17 cellular contexts compared by ENCODE assay signal in the genomic region with DNA sequence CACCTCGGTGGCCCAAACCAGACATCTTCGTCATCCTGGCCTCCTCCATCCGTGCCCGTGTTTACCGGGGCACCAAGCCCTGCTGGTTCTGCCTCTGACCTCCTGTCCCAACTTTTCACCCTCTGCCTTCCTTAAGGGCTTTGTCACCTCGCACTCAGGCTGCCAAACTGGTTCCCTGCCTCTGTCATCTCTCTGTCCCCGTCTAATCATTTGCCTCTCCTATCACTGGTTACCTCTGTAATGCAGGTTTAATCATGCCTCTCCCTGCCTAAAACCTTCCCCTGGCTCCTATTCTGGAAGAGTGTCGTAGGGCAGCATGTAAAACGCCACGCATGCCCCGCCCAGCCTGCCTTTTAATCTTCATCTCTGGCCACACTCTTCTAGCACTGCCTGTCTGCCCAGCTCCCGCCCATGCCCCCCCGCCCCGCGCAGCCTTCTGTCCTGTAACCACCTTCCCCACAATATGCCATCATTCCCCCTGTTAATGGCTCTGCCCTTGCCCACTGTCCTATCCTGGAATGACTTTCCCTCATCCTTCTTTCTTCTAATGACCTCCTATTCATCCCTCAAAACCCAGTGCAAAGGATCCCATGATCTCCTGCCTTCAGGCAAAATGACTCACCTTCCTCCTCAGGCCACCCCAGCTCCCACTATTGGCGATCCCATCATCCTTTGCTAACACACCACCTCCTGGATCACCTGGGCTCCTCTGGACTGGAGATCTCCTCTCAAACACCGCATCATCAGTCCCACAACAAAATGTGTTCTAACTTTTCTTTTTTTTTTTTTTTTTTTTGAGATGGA.
DNase-seq lines count a peak whose midpoint lies in the region; ATAC-seq and TF ChIP-seq lines count a peak whose summit lies in the region.
"Had no signal": no experiment of that assay in that cellular context is flagged by ENCODE, and none has a peak within 500 bp of the region (broad histone marks: within the 10 kb centered on the region; RNA-seq: fewer than 3 reads in every experiment).

No MANE protein-coding gene starts in this region.

- no peaks in the 10 kb centered on the region for H3F3A ChIP-seq in GM23248 (ENCODE audit: insufficient read depth)

- peaks cover 16% of the 10 kb centered on the region for H3K4me1 Mint-ChIP-seq in activated CD4-positive, alpha-beta memory T cell treated with anti-CD3 and anti-CD28 coated beads for 36 hours (ENCODE audit: low read depth)
- peaks cover 7% of the 10 kb centered on the region for H3K4me1 Mint-ChIP-seq in activated CD4-positive, alpha-beta memory T cell treated with anti-CD3 and anti-CD28 coated beads, Interleukin-2, amount 10 ng/mL, durations not matched to agents 7 days and 5 days
- H3K4me1 Mint-ChIP-seq in endodermal cell, result peaks cover 7% of the 10 kb centered on the region
- peaks cover 49% of the 10 kb centered on the region for H3K4me1 Mint-ChIP-seq in stimulated activated effector memory CD8-positive, alpha-beta T cell treated with anti-CD3 and anti-CD28 coated beads, Interleukin-12 subunit alpha, Interleukin-12 subunit beta, amount 100 ng/mL, for 72 hours
- peaks cover 14% of the 10 kb centered on the region for H3K4me1 Mint-ChIP-seq in chondrocyte (ENCODE audit: low read depth)

- CTCF ChIA-PET in activated CD4-positive, alpha-beta memory T cell treated with anti-CD3 and anti-CD28 coated beads for 36 hours (lab: Charles Lee), result no interaction called here
- CTCF ChIA-PET in activated CD4-positive, alpha-beta memory T cell treated with anti-CD3 and anti-CD28 coated beads, Interleukin-2, amount 10 ng/mL, durations not matched to agents 7 days and 5 days (lab: Charles Lee), result no interaction called here

- H3K9ac ChIP-seq in endodermal cell (ENCODE audit: extremely low read depth, low read length, poor library complexity, severe bottlenecking) (no peak overlapping the region), GM23248 (no peak overlapping the region)

- no peaks in the 10 kb centered on the region for H3K4me1 ChIP-seq in endodermal cell (ENCODE audit: control insufficient read depth, insufficient read depth, low read length)
- H3K4me1 ChIP-seq in GM23248 (ENCODE audit: insufficient read depth), result no peaks in the 10 kb centered on the region
- H3K4me1 ChIP-seq: adrenal gland, colonic mucosa had no signal

- H3K4me2 ChIP-seq in GM23248 (ENCODE audit: unreplicated experiment), result no peak overlapping the region

- ATAC-seq in stimulated activated effector memory CD8-positive, alpha-beta T cell treated with anti-CD3 and anti-CD28 coated beads, Interleukin-12 subunit alpha, Interleukin-12 subunit beta, amount 100 ng/mL, for 72 hours, result no peak
- no peak for ATAC-seq in GM21786 (IDR thresholded peaks at IDR 0.05; ENCODE audit: unreplicated experiment)
- ATAC-seq: left lobe of liver; natural killer cell treated with Interleukin-12 subunit alpha and Interleukin-12 subunit beta and Interleukin-15 and Interleukin-18, amount 100 ng/mL, for 72 hours; upper lobe of right lung had no signal

- no peaks in the 10 kb centered on the region for H3K9me2 ChIP-seq in GM23248 (ENCODE audit: insufficient read depth)

- H3K27ac ChIP-seq in endodermal cell (ENCODE audit: low read depth, low read length) (no peak overlapping the region), GM23248 (no peak overlapping the region)
- H3K27ac ChIP-seq: adrenal gland, colonic mucosa, upper lobe of right lung had no signal

- no peaks in the 10 kb centered on the region for H3K27me3 ChIP-seq in endodermal cell (ENCODE audit: control insufficient read depth, insufficient read depth, low read length, poor library complexity, severe bottlenecking)
- no peaks in the 10 kb centered on the region for H3K27me3 ChIP-seq in GM23248 (replicated peaks; ENCODE audit: insufficient read depth)
- H3K27me3 ChIP-seq: adrenal gland, colonic mucosa, upper lobe of right lung had no signal

- H3K27ac Mint-ChIP-seq in activated CD4-positive, alpha-beta memory T cell treated with anti-CD3 and anti-CD28 coated beads for 36 hours, result peak overlapping the region; percentile 26
- H3K27ac Mint-ChIP-seq in activated CD4-positive, alpha-beta memory T cell treated with anti-CD3 and anti-CD28 coated beads, Interleukin-2, amount 10 ng/mL, durations not matched to agents 7 days and 5 days, result no peak overlapping the region
- H3K27ac Mint-ChIP-seq in endodermal cell, result peak overlapping the region; percentile 22
- peak overlapping the region; percentile 82 for H3K27ac Mint-ChIP-seq in stimulated activated effector memory CD8-positive, alpha-beta T cell treated with anti-CD3 and anti-CD28 coated beads, Interleukin-12 subunit alpha, Interleukin-12 subunit beta, amount 100 ng/mL, for 72 hours
- no peak overlapping the region for H3K27ac Mint-ChIP-seq in chondrocyte (ENCODE audit: unreplicated experiment)

- no peaks in the 10 kb centered on the region for H3K9me3 Mint-ChIP-seq in activated CD4-positive, alpha-beta memory T cell treated with anti-CD3 and anti-CD28 coated beads for 36 hours
- H3K9me3 Mint-ChIP-seq in activated CD4-positive, alpha-beta memory T cell treated with anti-CD3 and anti-CD28 coated beads, Interleukin-2, amount 10 ng/mL, durations not matched to agents 7 days and 5 days, result no peaks in the 10 kb centered on the region
- H3K9me3 Mint-ChIP-seq in endodermal cell (no peaks in the 10 kb centered on the region), chondrocyte (ENCODE audit: low read depth) (no peaks in the 10 kb centered on the region)
- H3K9me3 Mint-ChIP-seq in stimulated activated effector memory CD8-positive, alpha-beta T cell treated with anti-CD3 and anti-CD28 coated beads, Interleukin-12 subunit alpha, Interleukin-12 subunit beta, amount 100 ng/mL, for 72 hours, result no peaks in the 10 kb centered on the region
- H3K9me3 Mint-ChIP-seq: natural killer cell treated with Interleukin-12 subunit alpha and Interleukin-12 subunit beta and Interleukin-15 and Interleukin-18, amount 100 ng/mL, for 72 hours had no signal

- in situ Hi-C loops in GM23248 (cut with MboI), result no loop called here

- H3K36me3 ChIP-seq in endodermal cell (ENCODE audit: control insufficient read depth, insufficient read depth, low read length) (peaks cover 2% of the 10 kb centered on the region), GM23248 (ENCODE audit: low read depth) (no peaks in the 10 kb centered on the region)
- H3K36me3 ChIP-seq: adrenal gland, colonic mucosa, upper lobe of right lung had no signal

- peaks cover 15% of the 10 kb centered on the region; the same call in 1 of the 2 replicates for H3K79me2 ChIP-seq in GM23248 (ENCODE audit: insufficient read depth)

- no peaks in the 10 kb centered on the region for H3K9me3 ChIP-seq in endodermal cell (ENCODE audit: control insufficient read depth, low read length)
- no peaks in the 10 kb centered on the region for H3K9me3 ChIP-seq in GM23248 (ENCODE audit: low read depth)
- H3K9me3 ChIP-seq: adrenal gland, colonic mucosa, upper lobe of right lung had no signal

- TF ChIP-seq CTCF in endodermal cell (conservative IDR thresholded peaks at IDR 0.05) (no peak), chondrocyte (IDR thresholded peaks at IDR 0.05) (no peak)

- no peak overlapping the region for H3K4me3 Mint-ChIP-seq in activated CD4-positive, alpha-beta memory T cell treated with anti-CD3 and anti-CD28 coated beads for 36 hours
- H3K4me3 Mint-ChIP-seq in activated CD4-positive, alpha-beta memory T cell treated with anti-CD3 and anti-CD28 coated beads, Interleukin-2, amount 10 ng/mL, durations not matched to agents 7 days and 5 days, result no peak overlapping the region
- H3K4me3 Mint-ChIP-seq in endodermal cell, result no peak overlapping the region
- H3K4me3 Mint-ChIP-seq in stimulated activated effector memory CD8-positive, alpha-beta T cell treated with anti-CD3 and anti-CD28 coated beads, Interleukin-12 subunit alpha, Interleukin-12 subunit beta, amount 100 ng/mL, for 72 hours, result no peak overlapping the region
- H3K4me3 Mint-ChIP-seq in chondrocyte (ENCODE audit: unreplicated experiment), result no peak overlapping the region
- H3K4me3 Mint-ChIP-seq: natural killer cell treated with Interleukin-12 subunit alpha and Interleukin-12 subunit beta and Interleukin-15 and Interleukin-18, amount 100 ng/mL, for 72 hours had no signal

- no peaks in the 10 kb centered on the region for H3K27me3 Mint-ChIP-seq in activated CD4-positive, alpha-beta memory T cell treated with anti-CD3 and anti-CD28 coated beads for 36 hours
- no peaks in the 10 kb centered on the region for H3K27me3 Mint-ChIP-seq in activated CD4-positive, alpha-beta memory T cell treated with anti-CD3 and anti-CD28 coated beads, Interleukin-2, amount 10 ng/mL, durations not matched to agents 7 days and 5 days
- H3K27me3 Mint-ChIP-seq in endodermal cell (ENCODE audit: insufficient read depth), result no peaks in the 10 kb centered on the region
- H3K27me3 Mint-ChIP-seq in chondrocyte (ENCODE audit: low read depth), result no peaks in the 10 kb centered on the region
- H3K27me3 Mint-ChIP-seq: natural killer cell treated with Interleukin-12 subunit alpha and Interleukin-12 subunit beta and Interleukin-15 and Interleukin-18, amount 100 ng/mL, for 72 hours had no signal

- WGBS in endodermal cell (ENCODE audit: insufficient coverage in 1 of 2, insufficient read length in 1 of 2), 2 experiments, result 84 to 85% methylated on average over 11 to 17 of the region's 17 CpGs
- 95 to 99% methylated on average over 13 to 17 of the region's 17 CpGs for WGBS in GM23248 (ENCODE audit: low coverage in 1 of 2, low lambda C conversion rate in 2 of 2, missing lambda C conversion rate in 2 of 2), 2 experiments

- peaks cover 2% of the 10 kb centered on the region; the same call in 1 of the 2 replicates for H4K20me1 ChIP-seq in GM23248 (ENCODE audit: insufficient read depth)

- DNase-seq in activated CD4-positive, alpha-beta memory T cell treated with anti-CD3 and anti-CD28 coated beads for 36 hours, result no peak
- DNase-seq in activated CD4-positive, alpha-beta memory T cell treated with anti-CD3 and anti-CD28 coated beads, Interleukin-2, amount 10 ng/mL, durations not matched to agents 7 days and 5 days, result no peak
- peak; percentile 67 for DNase-seq in HT1080 (ENCODE audit: low read depth)
- no peak for DNase-seq in endodermal cell
- DNase-seq in stimulated activated effector memory CD8-positive, alpha-beta T cell treated with anti-CD3 and anti-CD28 coated beads, Interleukin-12 subunit alpha, Interleukin-12 subunit beta, amount 100 ng/mL, for 72 hours (ENCODE audit: low spot score in 2 of 2), result no peak
- no peak for DNase-seq in GM23248
- no peak for DNase-seq in chondrocyte (ENCODE audit: low spot score)
- DNase-seq: adrenal gland; colonic mucosa; NCI-H1048; NCI-H2171 treated with DMSO at 0.1 percent for 48 hours; NK-92 treated with Interleukin-12 subunit alpha and Interleukin-12 subunit beta, amount 100 ng/mL, for 24 hours; stimulated activated CD4-positive, alpha-beta T cell treated with anti-CD3 and anti-CD28 coated beads, Interleukin-2, amount 100 ng/mL, for 24 hours; upper lobe of right lung had no signal

- no peak overlapping the region for H3K4me3 ChIP-seq in endodermal cell (ENCODE audit: low read length)
- no peak overlapping the region for H3K4me3 ChIP-seq in GM23248
- H3K4me3 ChIP-seq: adrenal gland, colonic mucosa, upper lobe of right lung had no signal

- intact Hi-C loops in activated CD4-positive, alpha-beta memory T cell treated with anti-CD3 and anti-CD28 coated beads for 36 hours (cut with micrococcal nuclease), result no loop called here

- POLR2A ChIA-PET in activated CD4-positive, alpha-beta memory T cell treated with anti-CD3 and anti-CD28 coated beads for 36 hours (lab: Charles Lee), result interaction anchor here (0.6 kb wide), 1 partner anchor 315 kb away, joined by 4 read pairs; no protein-coding TSS in a partner anchor
- POLR2A ChIA-PET in activated CD4-positive, alpha-beta memory T cell treated with anti-CD3 and anti-CD28 coated beads, Interleukin-2, amount 10 ng/mL, durations not matched to agents 7 days and 5 days (lab: Charles Lee), result no interaction called here

- H3K36me3 Mint-ChIP-seq in activated CD4-positive, alpha-beta memory T cell treated with anti-CD3 and anti-CD28 coated beads for 36 hours, result peaks cover 6% of the 10 kb centered on the region
- H3K36me3 Mint-ChIP-seq in activated CD4-positive, alpha-beta memory T cell treated with anti-CD3 and anti-CD28 coated beads, Interleukin-2, amount 10 ng/mL, durations not matched to agents 7 days and 5 days (ENCODE audit: low read depth), result peaks cover 20% of the 10 kb centered on the region
- H3K36me3 Mint-ChIP-seq in endodermal cell (ENCODE audit: low read depth) (peaks cover 25% of the 10 kb centered on the region), chondrocyte (ENCODE audit: low read depth) (peaks cover 6% of the 10 kb centered on the region)
- peaks cover 45% of the 10 kb centered on the region for H3K36me3 Mint-ChIP-seq in stimulated activated effector memory CD8-positive, alpha-beta T cell treated with anti-CD3 and anti-CD28 coated beads, Interleukin-12 subunit alpha, Interleukin-12 subunit beta, amount 100 ng/mL, for 72 hours

- no peak overlapping the region for H2AFZ ChIP-seq in GM23248

Comparison
In these comparisons a context has a peak if more than half of its experiments do, and no peak if none do; other contexts are left out.
1. H3K27ac Mint-ChIP-seq: peak in activated CD4-positive, alpha-beta memory T cell treated with anti-CD3 and anti-CD28 coated beads for 36 hours (single experiment), endodermal cell (single experiment) and stimulated activated effector memory CD8-positive, alpha-beta T cell treated with anti-CD3 and anti-CD28 coated beads, Interleukin-12 subunit alpha, Interleukin-12 subunit beta, amount 100 ng/mL, for 72 hours (single experiment); none in activated CD4-positive, alpha-beta memory T cell treated with anti-CD3 and anti-CD28 coated beads, Interleukin-2, amount 10 ng/mL, durations not matched to agents 7 days and 5 days (single experiment) and chondrocyte (single experiment).